In the genomic region with DNA sequence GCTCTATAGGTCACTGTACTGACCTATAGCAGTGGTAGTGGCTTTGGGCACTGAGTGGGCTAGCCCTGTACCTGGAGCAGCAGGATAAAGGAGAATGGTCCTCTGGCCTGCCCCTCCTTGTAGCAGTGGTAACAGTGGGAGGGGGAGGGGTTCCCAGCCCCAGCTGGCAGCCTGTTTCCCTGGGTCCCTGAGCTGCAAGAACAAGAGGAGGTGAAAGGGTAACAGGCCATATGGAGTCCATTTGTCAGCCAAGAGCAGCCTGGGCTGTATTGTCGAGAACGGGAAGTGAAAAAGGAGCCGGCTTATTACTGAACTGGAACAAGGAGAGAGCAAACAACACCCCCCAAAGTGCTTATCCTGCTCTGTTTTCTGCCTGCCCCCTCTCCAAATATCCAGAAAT, we compare ENCODE assay signal across 1 cellular context.
TF ChIP-seq lines count a peak whose summit lies in the region.

No MANE protein-coding gene starts in this region.

TF ChIP-seq in GM23338, 12 proteins besides CTCF, POLR2A, EP300 and RAD21 (continued from another document):
- TF ChIP-seq ZNF114 (CRISPR knock-in tag; IDR thresholded peaks at IDR 0.05): no peak
